Comparison of ENCODE assay signal across 7 cellular contexts in genomic region chr1:28369518-28370219, GRCh38. TPM values are rescaled to one million over a fixed set of nuclear protein-coding genes. Genes with fewer than 3 reads are reported as not detected.
A peak's percentile ranks its signal among the peaks of the same experiment; 100 is the strongest.
DNase-seq lines count a peak whose midpoint lies in the region; ATAC-seq, FAIRE-seq and TF ChIP-seq lines count a peak whose summit lies in the region.

Gene PHACTR4 (plus strand): TSS chr1:28369740. CDS start chr1:28407448, 37,708 bp downstream.

- peaks cover 18 to 31% of the 10 kb centered on the region in 2 experiments; a peak in 4 of 5 replicates for H3K4me1 ChIP-seq in K562 (replicated peaks in 1 of 2; ENCODE audit: control insufficient read depth in 2 of 2, insufficient read depth in 2 of 2, low read length in 2 of 2)

- peaks cover 7% of the 10 kb centered on the region; the same call in 1 of the 3 replicates for H3K36me3 ChIP-seq in K562 (ENCODE audit: control insufficient read depth, insufficient read depth, low read length)

- H3K27me3 ChIP-seq in K562 (ENCODE audit: control insufficient read depth in 2 of 2, insufficient read depth in 2 of 2, low read length in 2 of 2): no peaks in the 10 kb centered on the region

- peak within 1 kb of the TSS; percentile 97 for H2AFZ ChIP-seq in K562 (ENCODE audit: low read depth, low read length)

- peak in 1 of 2 experiments; percentile 10; a peak in 2 of 4 replicates for TF ChIP-seq RAD21 in K562 (CRISPR knock-in tag; conservative IDR thresholded peaks at IDR 0.05 in 1 of 2, IDR thresholded peaks at IDR 0.05 in 1 of 2)

- peak; percentile 34 for TF ChIP-seq EP300 in K562 (IDR thresholded peaks at IDR 0.05; ENCODE audit: low read length)

- TF ChIP-seq POLR2A in K562 (conservative IDR thresholded peaks at IDR 0.05): peak; percentile 99

- FAIRE-seq in TTC549 (lab: Jason Lieb, UNC) (peak; percentile 20), K562 (lab: Jason Lieb, UNC) (peak; percentile 85)

- H4K20me1 ChIP-seq in K562 (replicated peaks; ENCODE audit: control insufficient read depth, insufficient read depth, low read length): no peaks in the 10 kb centered on the region

- H3K4me2 ChIP-seq in K562 (ENCODE audit: insufficient read depth, low read length): peak within 1 kb of the TSS; percentile 80

- WGBS in K562 (ENCODE audit: insufficient coverage, low coverage, missing lambda C conversion rate): under 1% methylated on average over 57 of the region's 60 CpGs

- TF ChIP-seq CTCF in K562 (IDR thresholded peaks at IDR 0.05 in 2 of 3, conservative IDR thresholded peaks at IDR 0.05 in 1 of 3; ENCODE audit: insufficient read depth in 2 of 3, low read depth in 1 of 3, low read length in 3 of 3): peak in 1 of 3 experiments; percentile 13; a peak in 2 of 6 replicates

- CTCF ChIA-PET in K562 (lab: Yijun Ruan, JAX; ENCODE audit: low intra/inter-chr PET ratio): interaction anchor here (0.6 to 1.0 kb wide), 3 partner anchors 10 to 511 kb away, joined by 3 to 4 read pairs (median 3); no protein-coding TSS in a partner anchor

- peak; percentile 75 for ATAC-seq in GM18517 (IDR thresholded peaks at IDR 0.05; ENCODE audit: unreplicated experiment)
- peak; percentile 82 for ATAC-seq in HG02981 (IDR thresholded peaks at IDR 0.05; ENCODE audit: unreplicated experiment)
- peak; percentile 97 for ATAC-seq in K562
- ATAC-seq in sciatic nerve: peak; percentile 98

- peak within 1 kb of the TSS; percentile 89 for H3K27ac ChIP-seq in K562 (ENCODE audit: extremely low read depth, low read depth, low read length)

- DNase-seq in NCI-H2081 treated with DMSO at 0.1 percent for 48 hours (lab: John Stamatoyannopoulos, UW) (peak; percentile 92), K562 (ENCODE audit: extremely low read depth in 1 of 4, low spot score in 3 of 4) (peak; percentile 95 to 99 (median 97)), iPS DF 19.7 (ENCODE audit: low read depth, low spot score) (peak; percentile 91), sciatic nerve (ENCODE audit: low spot score) (peak; percentile 92)

- no peaks in the 10 kb centered on the region for H3K9me3 ChIP-seq in K562 (replicated peaks; ENCODE audit: control insufficient read depth, insufficient read depth, low read depth, low read length)

- H3K79me2 ChIP-seq in K562 (ENCODE audit: control insufficient read depth, insufficient read depth, low read length): peaks cover 49% of the 10 kb centered on the region

- H3K9ac ChIP-seq in K562 (ENCODE audit: insufficient read depth in 1 of 2, low read depth in 2 of 2, low read length in 2 of 2): peak within 1 kb of the TSS; percentile 81 to 95

- intact Hi-C loops in K562 (cut with micrococcal nuclease): loop anchor here (1.0 to 5.0 kb wide), 3 partner anchors 38 to 148 kb away; no protein-coding TSS in a partner anchor
- intact Hi-C loops in sciatic nerve (cut with DNase I): no loop called here

- POLR2A ChIA-PET in K562 (lab: Yijun Ruan, JAX): interaction anchor here (0.5 to 4.4 kb wide), 25 partner anchors 9 to 279 kb away, joined by 3 to 26 read pairs (median 5); partner anchors contain the start of genes ATP5IF1, MED18, RCC1 and RNU11

- H3K4me3 ChIP-seq in K562: peak within 1 kb of the TSS; percentile 55

- no peaks in the 10 kb centered on the region for H3K9me1 ChIP-seq in K562 (ENCODE audit: control insufficient read depth, insufficient read depth, low read length)

- in situ Hi-C loops in K562 (cut with MboI): no loop called here

- BruUV-seq in K562 (replicated peaks; lab: Mats Ljungman, UMichigan): TSS peak; percentile 69

TF ChIP-seq in K562, 482 proteins besides CTCF, POLR2A, EP300 and RAD21 (continues in another document):
- TF ChIP-seq, protein P1, sequence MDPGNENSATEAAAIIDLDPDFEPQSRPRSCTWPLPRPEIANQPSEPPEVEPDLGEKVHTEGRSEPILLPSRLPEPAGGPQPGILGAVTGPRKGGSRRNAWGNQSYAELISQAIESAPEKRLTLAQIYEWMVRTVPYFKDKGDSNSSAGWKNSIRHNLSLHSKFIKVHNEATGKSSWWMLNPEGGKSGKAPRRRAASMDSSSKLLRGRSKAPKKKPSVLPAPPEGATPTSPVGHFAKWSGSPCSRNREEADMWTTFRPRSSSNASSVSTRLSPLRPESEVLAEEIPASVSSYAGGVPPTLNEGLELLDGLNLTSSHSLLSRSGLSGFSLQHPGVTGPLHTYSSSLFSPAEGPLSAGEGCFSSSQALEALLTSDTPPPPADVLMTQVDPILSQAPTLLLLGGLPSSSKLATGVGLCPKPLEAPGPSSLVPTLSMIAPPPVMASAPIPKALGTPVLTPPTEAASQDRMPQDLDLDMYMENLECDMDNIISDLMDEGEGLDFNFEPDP (CRISPR knock-in tag; IDR thresholded peaks at IDR 0.05): no peak
- no peak for TF ChIP-seq C11orf30 (IDR thresholded peaks at IDR 0.05; ENCODE audit: low read depth)
- TF ChIP-seq HOXB6 (CRISPR knock-in tag; IDR thresholded peaks at IDR 0.05; ENCODE audit: borderline replicate concordance): no peak
- peak; percentile 99 to 100 for TF ChIP-seq MAZ (CRISPR knock-in tag; conservative IDR thresholded peaks at IDR 0.05 in 1 of 2, IDR thresholded peaks at IDR 0.05 in 1 of 2)
- TF ChIP-seq TAF9B (IDR thresholded peaks at IDR 0.05; ENCODE audit: partially characterized antibody): peak; percentile 66
- no peak for TF ChIP-seq MIER1 (IDR thresholded peaks at IDR 0.05; ENCODE audit: low read depth)
- TF ChIP-seq CEBPZ (IDR thresholded peaks at IDR 0.05; ENCODE audit: borderline replicate concordance, low read depth, low read length): no peak
- peak; percentile 62 for TF ChIP-seq JUND (IDR thresholded peaks at IDR 0.05; ENCODE audit: borderline replicate concordance, low read depth, low read length)
- TF ChIP-seq JUND (tag; IDR thresholded peaks at IDR 0.05; ENCODE audit: borderline replicate concordance, low read depth, low read length): peak; percentile 44; the same call in 1 of the 3 replicates
- no peak for TF ChIP-seq SMAD3 (CRISPR knock-in tag; conservative IDR thresholded peaks at IDR 0.05)
- no peak for TF ChIP-seq ZFP1 (CRISPR knock-in tag; IDR thresholded peaks at IDR 0.05)
- TF ChIP-seq FUS (optimal IDR thresholded peaks at IDR 0.05; ENCODE audit: low read depth, low read length): no peak
- TF ChIP-seq ZNF512 (tag; IDR thresholded peaks at IDR 0.05): no peak

RNA-seq across cellular contexts. Expression of gene PHACTR4, which starts in this region (rescaled TPM):
- total RNA-seq in K562 (2011; cell fraction: chromatin; rRNA removed; ENCODE audit: low replicate concordance): 24.0 and 41.2 TPM in 2 replicates
- 12.5 and 16.1 TPM in 2 replicates for total RNA-seq in K562 (2011; cell fraction: nucleolus; rRNA removed)
- 26.8 and 45.1 TPM in 2 replicates for total RNA-seq in K562 (2011; cell fraction: nucleoplasm; rRNA removed)
- 6.4 and 8.7 TPM in 2 replicates for total RNA-seq in K562 (2014; rRNA removed)
- 13.9 and 18.2 TPM in 2 replicates for total RNA-seq in K562 (2014; rRNA removed; fragmentation: Illumina TruSeq; extraction: Trizol)
- total RNA-seq in K562 (2015; rRNA removed; fragmentation: Illumina TruSeq; extraction: Trizol): 17.5 and 17.7 TPM in 2 replicates
- total RNA-seq in K562 (2021): 28.6 and 34.6 TPM in 2 replicates
- 11.9 and 14.0 TPM in 2 replicates for polyA plus RNA-seq in K562 (2011; rRNA removed)
- polyA plus RNA-seq in K562 (2011; cell fraction: cytosol; rRNA removed): 9.5 and 18.8 TPM in 2 replicates
- polyA plus RNA-seq in K562 (2011; cell fraction: nucleus; rRNA removed): 10.0 and 10.8 TPM in 2 replicates
- polyA plus RNA-seq in K562 (2012): 22.7 and 23.1 TPM in 2 replicates
- 37.9 and 43.6 TPM in 2 replicates for polyA plus RNA-seq in K562 (2014; fragmentation: Illumina TruSeq; extraction: Trizol)
- polyA plus RNA-seq in K562 (2014; fragmentation: Nextera tagmentation; extraction: Ambion mirVana): 10 to 100 TPM; 12.8 to 14.2 TPM
- polyA plus RNA-seq in K562 (2014; rRNA removed): 18.2 and 18.5 TPM in 2 replicates
- polyA minus RNA-seq in K562 (2011; rRNA and poly(A)+ RNA removed): 16.3 and 18.6 TPM in 2 replicates
- 11.1 and 12.5 TPM in 2 replicates for polyA minus RNA-seq in K562 (2011; cell fraction: cytosol; rRNA and poly(A)+ RNA removed)
- 4.4 and 7.9 TPM in 2 replicates for polyA minus RNA-seq in K562 (2011; cell fraction: nucleus; rRNA and poly(A)+ RNA removed)
- total RNA-seq in sciatic nerve: 36.5 TPM

Comparison
In these comparisons a context has a peak if more than half of its experiments do, and no peak if none do; other contexts are left out.
1. Peak in every context shown above with its lines: DNase-seq, ATAC-seq, H3K4me3 ChIP-seq and H3K27ac ChIP-seq.